27 cellular contexts compared by ENCODE assay signal in the genomic region with DNA sequence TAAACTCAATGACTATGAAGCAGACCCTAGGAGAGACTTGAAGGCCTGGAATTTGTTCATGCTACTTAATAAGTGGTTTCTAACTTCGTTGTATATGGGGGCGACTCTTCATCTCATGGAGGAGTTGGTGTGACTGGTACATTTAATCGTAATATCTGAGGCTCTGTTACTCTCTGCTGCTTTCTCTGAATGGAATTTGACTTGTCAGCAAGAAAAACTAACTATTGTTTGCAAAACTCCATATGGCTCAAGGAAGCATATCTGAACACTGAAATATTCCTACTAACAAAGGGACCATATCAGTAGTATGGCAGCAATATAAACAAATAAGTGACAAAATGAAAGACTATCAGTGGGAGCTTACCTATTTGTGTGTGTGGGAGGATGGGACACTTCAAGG.
"Had no signal": no experiment of that assay in that cellular context is flagged by ENCODE, and none has a peak within 500 bp of the region (broad histone marks: within the 10 kb centered on the region; RNA-seq: fewer than 3 reads in every experiment).

No MANE protein-coding gene starts in this region.

- DNase-seq: activated CD4-positive, alpha-beta memory T cell treated with anti-CD3 and anti-CD28 coated beads, Interleukin-2, amount 10 ng/mL, durations not matched to agents 7 days and 5 days; activated CD4-positive, alpha-beta T cell treated with anti-CD3 and anti-CD28 coated beads for 1 hour; activated CD4-positive, alpha-beta T cell treated with anti-CD3 and anti-CD28 coated beads for 4 hours; activated CD4-positive, alpha-beta T cell treated with anti-CD3 and anti-CD28 coated beads, Interleukin-2, amount 10 ng/mL, durations not matched to agents 7 days and 5 days; activated CD4-positive, alpha-beta T cell treated with anti-CD3 and anti-CD28 coated beads, Interleukin-2, amount 50 U/mL, for 4 hours; activated CD8-positive, alpha-beta memory T cell treated with anti-CD3 and anti-CD28 coated beads, Interleukin-2, amount 50 U/mL, for 48 hours; activated gamma-delta T cell; activated naive CD4-positive, alpha-beta T cell; activated naive CD4-positive, alpha-beta T cell treated with anti-CD3 and anti-CD28 coated beads, Interleukin-2, amount 10 ng/mL, durations not matched to agents 7 days and 5 days; activated naive CD8-positive, alpha-beta T cell treated with anti-CD3 and anti-CD28 coated beads, Interleukin-2, amount 10 ng/mL, durations not matched to agents 7 days and 5 days; activated T-cell treated with anti-CD3 and anti-CD28 coated beads for 4 hours; activated T-cell treated with anti-CD3 and anti-CD28 coated beads, Interleukin-2, amount 50 U/mL, for 24 hours; activated T-cell treated with anti-CD3 and anti-CD28 coated beads, Interleukin-2, amount 50 U/mL, for 72 hours; brain microvascular endothelial cell; colonic mucosa; effector CD8-positive, alpha-beta T cell; esophagus squamous epithelium; foreskin melanocyte; head of caudate nucleus; T-helper 2 cell had no signal

- H3K4me1 ChIP-seq: ascending aorta, colonic mucosa, esophagus squamous epithelium, gastroesophageal sphincter had no signal

- H3K9me3 ChIP-seq: ascending aorta, colonic mucosa, esophagus squamous epithelium, gastroesophageal sphincter had no signal

- ATAC-seq: activated naive CD4-positive, alpha-beta T cell treated with anti-CD3 and anti-CD28 coated beads, Interleukin-2, amount 50 U/mL, for 72 hours; activated T-cell treated with anti-CD3 and anti-CD28 coated beads, Interleukin-2, amount 50 U/mL, for 72 hours; gastroesophageal sphincter had no signal

- H3K36me3 ChIP-seq: ascending aorta, brain microvascular endothelial cell, colonic mucosa, esophagus squamous epithelium, gastroesophageal sphincter had no signal

- H3K27me3 ChIP-seq: ascending aorta, brain microvascular endothelial cell, colonic mucosa, esophagus squamous epithelium, gastroesophageal sphincter had no signal

- H3K27ac ChIP-seq: ascending aorta, brain microvascular endothelial cell, colonic mucosa, epithelial cell of prostate, esophagus squamous epithelium, gastroesophageal sphincter had no signal

- H3K4me3 ChIP-seq: ascending aorta, colonic mucosa, esophagus squamous epithelium, gastroesophageal sphincter had no signal

- FAIRE-seq: bronchial epithelial cell, endometrium, endothelial cell of umbilical vein had no signal
